ENCODE assay signal across 8 cellular contexts in genomic region chr17:21034350-21035235, GRCh38. TPM values are rescaled to one million over a fixed set of nuclear protein-coding genes. Genes with fewer than 3 reads are reported as not detected.
DNase-seq lines count a peak whose midpoint lies in the region; ATAC-seq, FAIRE-seq and TF ChIP-seq lines count a peak whose summit lies in the region.

No MANE protein-coding gene starts in this region.

- H2BK20ac ChIP-seq in H9 (ENCODE audit: low read depth, low read length, poor library complexity, severe bottlenecking), result no peak overlapping the region

- H4K91ac ChIP-seq in H9 (ENCODE audit: insufficient read length, low read depth, low read length), result no peak overlapping the region

- peaks cover 15% of the 10 kb centered on the region for H3K4me1 ChIP-seq in H9 (ENCODE audit: insufficient read depth, low read length)

- H2AK5ac ChIP-seq in H9 (ENCODE audit: insufficient read length, low read length), result no peak overlapping the region

- no peak overlapping the region for H3K23ac ChIP-seq in H9 (ENCODE audit: insufficient read length, low read depth, low read length)

- H3K27me3 ChIP-seq in H9 (ENCODE audit: insufficient read depth, low read length), result no peaks in the 10 kb centered on the region

- no peak overlapping the region for H2AFZ ChIP-seq in H9 (ENCODE audit: low read length)

- H4K8ac ChIP-seq in H9 (replicated peaks; ENCODE audit: insufficient read length, low read depth, low read length), result no peak overlapping the region

- no peak overlapping the region for H3K27ac ChIP-seq in H9 (ENCODE audit: insufficient read length, low read depth, low read length)

- FAIRE-seq in urothelium cell line (lab: Jason Lieb, UNC), result no peak

- H2BK5ac ChIP-seq in H9 (ENCODE audit: insufficient read length, low read length), result no peak overlapping the region

- H3K79me1 ChIP-seq in H9 (ENCODE audit: insufficient read depth, low read depth, low read length, poor library complexity, severe bottlenecking), result no peaks in the 10 kb centered on the region

- no peak for TF ChIP-seq CTCF in GM12864 (IDR thresholded peaks at IDR 0.05; ENCODE audit: low read depth, low read length, missing control alignments)
- no peak for TF ChIP-seq CTCF in H9 (conservative IDR thresholded peaks at IDR 0.05)
- TF ChIP-seq CTCF in endothelial cell (IDR thresholded peaks at IDR 0.05; ENCODE audit: unreplicated experiment), result no peak

- H3K36me3 Mint-ChIP-seq in H9 (ENCODE audit: insufficient read depth in 1 of 3, low read depth in 3 of 3) (peaks cover 11 to 55% (median 43%) of the 10 kb centered on the region in 3 experiments; a peak in 6 of 7 replicates), endothelial cell (ENCODE audit: low read depth, unreplicated experiment) (peaks cover 12% of the 10 kb centered on the region)

- H2BK12ac ChIP-seq in H9 (ENCODE audit: insufficient read length, low read depth, low read length), result no peak overlapping the region

- no peak overlapping the region for H2BK120ac ChIP-seq in H9 (ENCODE audit: low read depth, low read length, poor library complexity, severe bottlenecking)

- H3K4me1 Mint-ChIP-seq in H9 (peaks cover 65 to 72% of the 10 kb centered on the region in 2 experiments), endothelial cell (ENCODE audit: unreplicated experiment) (peaks cover 60% of the 10 kb centered on the region)

- peak overlapping the region; percentile 28 for H3K4me3 ChIP-seq in GM12864 (ENCODE audit: low read depth, low read length)

- H3K79me2 ChIP-seq in H9 (ENCODE audit: insufficient read depth, low read length), result peaks cover 95% of the 10 kb centered on the region

- no peaks in the 10 kb centered on the region for H4K20me1 ChIP-seq in H9 (ENCODE audit: control insufficient read depth, insufficient read depth, insufficient read length)

- H3K9me3 Mint-ChIP-seq in H9 (no peaks in the 10 kb centered on the region), endothelial cell (ENCODE audit: unreplicated experiment) (no peaks in the 10 kb centered on the region)

- no peak overlapping the region for H3K14ac ChIP-seq in H9 (ENCODE audit: insufficient read depth, low read length)

- no peak overlapping the region for H3K18ac ChIP-seq in H9 (ENCODE audit: insufficient read length, low read depth, low read length)

- H3K4me2 ChIP-seq in H9 (ENCODE audit: insufficient read depth, insufficient read length, low read length), result peak overlapping the region; percentile 34

- no peak overlapping the region for H3K9ac ChIP-seq in H9 (ENCODE audit: extremely low read depth, insufficient read length, low read length)

- no peak overlapping the region for H3K56ac ChIP-seq in H9 (ENCODE audit: insufficient read length, low read depth, low read length)

- DNase-seq in GM12864 (ENCODE audit: low read depth) (peak; percentile 60), H9 (no peak), RPMI8226 (peak; percentile 56), endothelial cell (ENCODE audit: low spot score) (no peak), pons (ENCODE audit: low spot score) (peak; percentile 75), urothelium cell line (ENCODE audit: low spot score) (no peak), DMS53 treated with DMSO at 0.1 percent for 48 hours (lab: John Stamatoyannopoulos, UW; ENCODE audit: unreplicated experiment) (no peak)

- H4K5ac ChIP-seq in H9 (ENCODE audit: insufficient read length, low read depth, low read length), result no peak overlapping the region

- no peak for ATAC-seq in GM21526 (IDR thresholded peaks at IDR 0.05; ENCODE audit: low FRiP score, unreplicated experiment)

- H3K4me3 Mint-ChIP-seq in H9, result peak overlapping the region in 1 of 2 experiments; percentile 43; a peak in 3 of 5 replicates
- H3K4me3 Mint-ChIP-seq in endothelial cell (ENCODE audit: unreplicated experiment), result peak overlapping the region; percentile 67

- WGBS in H9 (ENCODE audit: extremely low coverage, insufficient read length, low lambda C conversion rate), result no CpG with 5 or more reads among the region's 13 CpGs

- H3K27ac Mint-ChIP-seq in H9 (peak overlapping the region; percentile 50 to 87 (median 50); a peak in 6 of 7 replicates), endothelial cell (ENCODE audit: unreplicated experiment) (peak overlapping the region; percentile 93)

- H3T11ph ChIP-seq in H9 (ENCODE audit: low read length), result no peak overlapping the region

- no peaks in the 10 kb centered on the region for H3K23me2 ChIP-seq in H9 (ENCODE audit: insufficient read length, low read depth, low read length, poor library complexity, severe bottlenecking)

- no peak overlapping the region for H2BK15ac ChIP-seq in H9 (ENCODE audit: low read depth, low read length)

- H3K4ac ChIP-seq in H9 (ENCODE audit: low read depth, low read length), result no peak overlapping the region

- H3K27me3 Mint-ChIP-seq in H9 (ENCODE audit: low read depth) (no peaks in the 10 kb centered on the region; the same call in 1 of the 2 replicates), endothelial cell (ENCODE audit: unreplicated experiment) (peaks cover 2% of the 10 kb centered on the region)

- H3K9me3 ChIP-seq in H9 (ENCODE audit: control insufficient read depth, low read depth, low read length), result no peaks in the 10 kb centered on the region

RNA-seq across cellular contexts. Expression of gene USP22, which starts 8.2 kb away (rescaled TPM):
- total RNA-seq in H9 (2021) (345 and 351 TPM in 2 replicates), endothelial cell (ENCODE audit: unreplicated experiment) (294 TPM)

Comparison
In these comparisons a context has a peak if more than half of its experiments do, and no peak if none do; other contexts are left out.
1. DNase-seq: peak in GM12864 (single experiment), RPMI8226 (single experiment) and pons (single experiment); none in H9 (single experiment), endothelial cell (single experiment), urothelium cell line (single experiment) and DMS53 treated with DMSO at 0.1 percent for 48 hours (single experiment).